16 cellular contexts compared by ENCODE assay signal in genomic region chr3:196590279-196590678, GRCh38. TPM values are rescaled to one million over a fixed set of nuclear protein-coding genes. Genes with fewer than 3 reads are reported as not detected.
DNase-seq lines count a peak whose midpoint lies in the region; ATAC-seq and TF ChIP-seq lines count a peak whose summit lies in the region.
"Had no signal": no experiment of that assay in that cellular context is flagged by ENCODE, and none has a peak within 500 bp of the region (broad histone marks: within the 10 kb centered on the region; RNA-seq: fewer than 3 reads in every experiment).

No MANE protein-coding gene starts in this region.

- H3K27ac ChIP-seq in trophoblast cell (ENCODE audit: low read depth, low read length), result no peak overlapping the region
- H3K27ac ChIP-seq: BLaER1 treated with 17β-estradiol and CSF1 and Interleukin-3, amounts not matched to agents 10 nM and 100 nM had no signal

- no peak overlapping the region for H3K4me3 Mint-ChIP-seq in activated CD8-positive, alpha-beta memory T cell treated with anti-CD3 and anti-CD28 coated beads, Interleukin-2, amount 10 ng/mL, durations not matched to agents 7 days and 5 days
- H3K4me3 Mint-ChIP-seq in T-helper 17 cell, result no peak overlapping the region
- H3K4me3 Mint-ChIP-seq: CD4-positive, CD25-positive, alpha-beta regulatory T cell; HFFc6 had no signal

- H3K9me3 ChIP-seq in T-helper 17 cell (ENCODE audit: control insufficient read depth, low read length, poor library complexity, severe bottlenecking) (no peaks in the 10 kb centered on the region), trophoblast cell (ENCODE audit: insufficient read depth, low read depth, low read length) (no peaks in the 10 kb centered on the region), HAP-1 (no peaks in the 10 kb centered on the region)
- H3K9me3 ChIP-seq: BLaER1 treated with 17β-estradiol and CSF1 and Interleukin-3, amounts not matched to agents 10 nM and 100 nM had no signal

- no peak overlapping the region for H4K8ac ChIP-seq in trophoblast cell (ENCODE audit: low read depth, low read length)

- CTCF ChIA-PET in activated CD8-positive, alpha-beta memory T cell treated with anti-CD3 and anti-CD28 coated beads, Interleukin-2, amount 10 ng/mL, durations not matched to agents 7 days and 5 days (lab: Charles Lee), result interaction anchor here (0.7 to 1.8 kb wide), 4 partner anchors 12 to 62 kb away, joined by 3 to 4 read pairs (median 3); no protein-coding TSS in a partner anchor

- H2BK120ac ChIP-seq in trophoblast cell (ENCODE audit: insufficient read depth, low read length, poor library complexity), result no peak overlapping the region

- H3K9ac ChIP-seq in trophoblast cell (ENCODE audit: low read length), result peak overlapping the region; percentile 11
- H3K9ac ChIP-seq: BLaER1 treated with 17β-estradiol and CSF1 and Interleukin-3, amounts not matched to agents 10 nM and 100 nM had no signal

- H3K9me3 Mint-ChIP-seq in activated CD8-positive, alpha-beta memory T cell treated with anti-CD3 and anti-CD28 coated beads, Interleukin-2, amount 10 ng/mL, durations not matched to agents 7 days and 5 days (ENCODE audit: low read depth), result no peaks in the 10 kb centered on the region
- H3K9me3 Mint-ChIP-seq: CD4-positive, CD25-positive, alpha-beta regulatory T cell; HFFc6 had no signal

- H3K79me2 ChIP-seq in trophoblast cell (ENCODE audit: control insufficient read depth, insufficient read depth, low read length, poor library complexity), result no peaks in the 10 kb centered on the region

- H3K27me3 ChIP-seq in trophoblast cell (ENCODE audit: insufficient read depth, low read length), result no peaks in the 10 kb centered on the region
- H3K27me3 ChIP-seq in HAP-1 (ENCODE audit: low read depth), result 0 out of 2 replicates have a peak, but pooled peaks cover 3% of the 10 kb centered on the region
- H3K27me3 ChIP-seq: BLaER1 treated with 17β-estradiol and CSF1 and Interleukin-3, amounts not matched to agents 10 nM and 100 nM had no signal

- in situ Hi-C loops in HAP-1 (cut with MboI; ENCODE audit: low sequenced_read_pairs), result no loop called here

- no peak overlapping the region for H3K4ac ChIP-seq in trophoblast cell (ENCODE audit: low read depth, low read length)

- H3K27me3 Mint-ChIP-seq in activated CD8-positive, alpha-beta memory T cell treated with anti-CD3 and anti-CD28 coated beads, Interleukin-2, amount 10 ng/mL, durations not matched to agents 7 days and 5 days, result no peaks in the 10 kb centered on the region
- H3K27me3 Mint-ChIP-seq in T-helper 17 cell, result no peaks in the 10 kb centered on the region

- no peak overlapping the region for H2AFZ ChIP-seq in trophoblast cell (ENCODE audit: insufficient read depth, low read length, poor library complexity)

- no peaks in the 10 kb centered on the region for H3K4me1 Mint-ChIP-seq in activated CD8-positive, alpha-beta memory T cell treated with anti-CD3 and anti-CD28 coated beads, Interleukin-2, amount 10 ng/mL, durations not matched to agents 7 days and 5 days
- H3K4me1 Mint-ChIP-seq in T-helper 17 cell, result no peaks in the 10 kb centered on the region
- H3K4me1 Mint-ChIP-seq: CD4-positive, CD25-positive, alpha-beta regulatory T cell had no signal

- H4K12ac ChIP-seq in trophoblast cell (ENCODE audit: low read depth, low read length), result no peak overlapping the region

- H3K36me3 ChIP-seq in trophoblast cell (ENCODE audit: control insufficient read depth in 1 of 2, insufficient read depth in 2 of 2, low read length in 2 of 2) (peaks cover 0 to 3% of the 10 kb centered on the region in 2 experiments), HAP-1 (replicated peaks) (peaks cover 9% of the 10 kb centered on the region; the same call in 1 of the 2 replicates)

- no peak overlapping the region for H3K23ac ChIP-seq in trophoblast cell (ENCODE audit: low read length)

- no peak overlapping the region for H4K91ac ChIP-seq in trophoblast cell (ENCODE audit: low read depth, low read length)

- no peak overlapping the region for H2BK12ac ChIP-seq in trophoblast cell (ENCODE audit: low read length)

- H2AK5ac ChIP-seq in trophoblast cell (ENCODE audit: low read length), result no peak overlapping the region

- no peak overlapping the region for H3K14ac ChIP-seq in trophoblast cell (ENCODE audit: low read length)

- H3K27ac Mint-ChIP-seq in activated CD8-positive, alpha-beta memory T cell treated with anti-CD3 and anti-CD28 coated beads, Interleukin-2, amount 10 ng/mL, durations not matched to agents 7 days and 5 days, result no peak overlapping the region
- peak overlapping the region; percentile 69 for H3K27ac Mint-ChIP-seq in T-helper 17 cell
- H3K27ac Mint-ChIP-seq: HFFc6 had no signal

- no peak overlapping the region for H3K18ac ChIP-seq in trophoblast cell (ENCODE audit: low read length)

- peak; percentile 30 for DNase-seq in activated CD8-positive, alpha-beta memory T cell treated with anti-CD3 and anti-CD28 coated beads, Interleukin-2, amount 10 ng/mL, durations not matched to agents 7 days and 5 days
- DNase-seq in activated CD8-positive, alpha-beta memory T cell treated with anti-CD3 and anti-CD28 coated beads, Interleukin-2, amount 50 U/mL, for 48 hours, result no peak
- no peak for DNase-seq in T-helper 17 cell
- DNase-seq in trophoblast cell, result no peak
- DNase-seq in NOMO-1 treated with dmso at 0.1 percent for 144 hours (lab: John Stamatoyannopoulos, UW; ENCODE audit: unreplicated experiment), result no peak
- no peak for DNase-seq in omental fat pad (ENCODE audit: low spot score)
- DNase-seq in HAP-1 (ENCODE audit: low spot score in 2 of 2), result no peak
- DNase-seq: ACHN; CD4-positive, CD25-positive, alpha-beta regulatory T cell; DMS79; GOT3; HCEC 1CT; HFFc6 had no signal

- WGBS in trophoblast cell (ENCODE audit: extremely low coverage, insufficient coverage, insufficient read length), result no CpG with 5 or more reads among the region's 5 CpGs

- H3K4me2 ChIP-seq in trophoblast cell (ENCODE audit: low read length), result no peak overlapping the region
- H3K4me2 ChIP-seq: BLaER1 treated with 17β-estradiol and CSF1 and Interleukin-3, amounts not matched to agents 10 nM and 100 nM had no signal

- H3K4me3 ChIP-seq in trophoblast cell (ENCODE audit: low read depth, low read length) (no peak overlapping the region), HAP-1 (no peak overlapping the region)
- H3K4me3 ChIP-seq: BLaER1 treated with 17β-estradiol and CSF1 and Interleukin-3, amounts not matched to agents 10 nM and 100 nM; GM12878 had no signal

- no peak for TF ChIP-seq CTCF in omental fat pad (IDR thresholded peaks at IDR 0.05)

- H3K4me1 ChIP-seq in trophoblast cell (ENCODE audit: control insufficient read depth in 1 of 2, insufficient read depth in 2 of 2, low read length in 2 of 2) (no peaks in the 10 kb centered on the region), HAP-1 (no peaks in the 10 kb centered on the region)
- H3K4me1 ChIP-seq: BLaER1 treated with 17β-estradiol and CSF1 and Interleukin-3, amounts not matched to agents 10 nM and 100 nM had no signal

- peaks cover 11% of the 10 kb centered on the region for H3K36me3 Mint-ChIP-seq in activated CD8-positive, alpha-beta memory T cell treated with anti-CD3 and anti-CD28 coated beads, Interleukin-2, amount 10 ng/mL, durations not matched to agents 7 days and 5 days
- no peaks in the 10 kb centered on the region for H3K36me3 Mint-ChIP-seq in T-helper 17 cell (ENCODE audit: low read depth)

- no peaks in the 10 kb centered on the region for H3K79me1 ChIP-seq in trophoblast cell (ENCODE audit: low read length)

- no peak overlapping the region for H2BK5ac ChIP-seq in trophoblast cell (ENCODE audit: low read depth, low read length, poor library complexity)

- ATAC-seq in activated CD8-positive, alpha-beta memory T cell treated with anti-CD3 and anti-CD28 coated beads, Interleukin-2, amount 10 ng/mL, durations not matched to agents 7 days and 5 days, result no peak
- ATAC-seq in T-helper 17 cell, result no peak
- ATAC-seq in omental fat pad (ENCODE audit: low FRiP score), result no peak
- ATAC-seq: GM12878 had no signal

RNA-seq across cellular contexts. Expression of gene FBXO45, which starts 21.8 kb away (rescaled TPM):
- 10 to 100 TPM; 14.9 to 20.3 TPM for total RNA-seq in activated CD8-positive, alpha-beta memory T cell treated with anti-CD3 and anti-CD28 coated beads, Interleukin-2, amount 10 ng/mL, durations not matched to agents 7 days and 5 days
- total RNA-seq in T-helper 17 cell (1 to 10 TPM; 4.9 to 8.3 TPM), omental fat pad (10 to 100 TPM in 1 of 4 donors, 1 to 10 TPM in 3; 7.0 to 11.3 (median 7.1) TPM)
- 7.7 TPM in 2 replicates for polyA plus RNA-seq in trophoblast cell (2013)

RNA-seq across cellular contexts. Expression of gene WDR53, which starts 21.9 kb away (rescaled TPM):
- total RNA-seq in activated CD8-positive, alpha-beta memory T cell treated with anti-CD3 and anti-CD28 coated beads, Interleukin-2, amount 10 ng/mL, durations not matched to agents 7 days and 5 days, result 10 to 100 TPM; 22.2 to 23.1 TPM
- total RNA-seq in T-helper 17 cell (10 to 100 TPM; 18.1 to 29.6 TPM), omental fat pad (1 to 10 TPM; 2.4 to 5.6 (median 3.5) TPM)
- 9.9 and 10.6 TPM in 2 replicates for polyA plus RNA-seq in trophoblast cell (2013)

RNA-seq across cellular contexts. Expression of gene NRROS, which starts 49.2 kb away (rescaled TPM):
- 10 to 100 TPM; 37.5 to 47.8 TPM for total RNA-seq in activated CD8-positive, alpha-beta memory T cell treated with anti-CD3 and anti-CD28 coated beads, Interleukin-2, amount 10 ng/mL, durations not matched to agents 7 days and 5 days
- total RNA-seq in T-helper 17 cell (10 to 100 TPM; 15.1 to 15.5 TPM), omental fat pad (10 to 100 TPM in 3 of 4 donors, 1 to 10 TPM in 1; 4.3 to 21.0 (median 19.4) TPM)
- 0.01 TPM in 1 of 2 replicates, not detected in the other for polyA plus RNA-seq in trophoblast cell (2013)
- total RNA-seq: A172 had no signal
